9 cellular contexts compared by ENCODE assay signal in genomic region chr22:19719488-19720021, GRCh38. TPM values are rescaled to one million over a fixed set of nuclear protein-coding genes. Genes with fewer than 3 reads are reported as not detected.
DNase-seq lines count a peak whose midpoint lies in the region; ATAC-seq and TF ChIP-seq lines count a peak whose summit lies in the region.
"Had no signal": no experiment of that assay in that cellular context is flagged by ENCODE, and none has a peak within 500 bp of the region (broad histone marks: within the 10 kb centered on the region; RNA-seq: fewer than 3 reads in every experiment).

No MANE protein-coding gene starts in this region.

- H2AFZ ChIP-seq in PC-3 (ENCODE audit: low read length) (no peak overlapping the region), trophoblast cell (ENCODE audit: insufficient read depth, low read length, poor library complexity) (no peak overlapping the region)

- POLR2A ChIA-PET in Caco-2 (lab: Charles Lee) (no interaction called here), PC-3 (lab: Charles Lee; ENCODE audit: unreplicated experiment) (no interaction called here)

- H2BK12ac ChIP-seq in trophoblast cell (ENCODE audit: low read length) = no peak overlapping the region

- no peaks in the 10 kb centered on the region for H3F3A ChIP-seq in PC-3 (ENCODE audit: low read length, unreplicated experiment)

- H3K14ac ChIP-seq in trophoblast cell (ENCODE audit: low read length) = no peak overlapping the region

- H3K4me1 ChIP-seq in Caco-2 = peaks cover 7% of the 10 kb centered on the region
- H3K4me1 ChIP-seq in PC-3 (ENCODE audit: insufficient read depth, low read length) = no peaks in the 10 kb centered on the region
- H3K4me1 ChIP-seq in endodermal cell (ENCODE audit: control insufficient read depth, insufficient read depth, low read length) = no peaks in the 10 kb centered on the region
- peaks cover 24 to 26% of the 10 kb centered on the region in 2 experiments for H3K4me1 ChIP-seq in trophoblast cell (ENCODE audit: control insufficient read depth in 1 of 2, insufficient read depth in 2 of 2, low read length in 2 of 2)

- no peak overlapping the region for H4K8ac ChIP-seq in trophoblast cell (ENCODE audit: low read depth, low read length)

- H3K27ac Mint-ChIP-seq in Caco-2 (ENCODE audit: unreplicated experiment) (no peak overlapping the region), endodermal cell (no peak overlapping the region)

- no peak overlapping the region for H3K27ac ChIP-seq in PC-3 (ENCODE audit: low read length)
- no peak overlapping the region for H3K27ac ChIP-seq in endodermal cell (ENCODE audit: low read depth, low read length)
- H3K27ac ChIP-seq in trophoblast cell (ENCODE audit: low read depth, low read length) = no peak overlapping the region

- H3K79me2 ChIP-seq in PC-3 (ENCODE audit: low read length) (no peaks in the 10 kb centered on the region), trophoblast cell (ENCODE audit: control insufficient read depth, insufficient read depth, low read length, poor library complexity) (no peaks in the 10 kb centered on the region)

- no peak overlapping the region for H2BK5ac ChIP-seq in trophoblast cell (ENCODE audit: low read depth, low read length, poor library complexity)

- H3K9me3 Mint-ChIP-seq in Caco-2 (ENCODE audit: unreplicated experiment) (no peaks in the 10 kb centered on the region), endodermal cell (no peaks in the 10 kb centered on the region)

- H2AK5ac ChIP-seq in trophoblast cell (ENCODE audit: low read length) = no peak overlapping the region

- H3K36me3 Mint-ChIP-seq in Caco-2 (ENCODE audit: insufficient read depth, unreplicated experiment) = no peaks in the 10 kb centered on the region
- H3K36me3 Mint-ChIP-seq in endodermal cell (ENCODE audit: low read depth) = peaks cover 12% of the 10 kb centered on the region

- no peak overlapping the region for H3K23ac ChIP-seq in trophoblast cell (ENCODE audit: low read length)

- TF ChIP-seq CTCF in Caco-2 (IDR thresholded peaks at IDR 0.05; ENCODE audit: insufficient read depth in 1 of 2, low read depth in 1 of 2, low read length in 1 of 2, severe bottlenecking in 1 of 2, unreplicated experiment in 1 of 2) = no peak
- TF ChIP-seq CTCF in PC-3 (conservative IDR thresholded peaks at IDR 0.05; ENCODE audit: low read depth, low read length) = no peak
- no peak for TF ChIP-seq CTCF in endodermal cell (conservative IDR thresholded peaks at IDR 0.05)
- no peak for TF ChIP-seq CTCF in GM20000 (IDR thresholded peaks at IDR 0.05; ENCODE audit: extremely low read depth, missing control alignments)

- no peak overlapping the region for H3K18ac ChIP-seq in trophoblast cell (ENCODE audit: low read length)

- no peaks in the 10 kb centered on the region; the same call in 1 of the 2 replicates for H3K27me3 ChIP-seq in Caco-2 (replicated peaks; ENCODE audit: control insufficient read depth, insufficient read depth, low read length)
- no peaks in the 10 kb centered on the region for H3K27me3 ChIP-seq in PC-3 (ENCODE audit: low read length)
- H3K27me3 ChIP-seq in endodermal cell (ENCODE audit: control insufficient read depth, insufficient read depth, low read length, poor library complexity, severe bottlenecking) = peaks cover 93% of the 10 kb centered on the region
- H3K27me3 ChIP-seq in trophoblast cell (ENCODE audit: insufficient read depth, low read length) = peaks cover 80% of the 10 kb centered on the region

- peaks cover under 1% of the 10 kb centered on the region for H3K27me3 Mint-ChIP-seq in Caco-2 (ENCODE audit: insufficient read depth, unreplicated experiment)
- peaks cover 65% of the 10 kb centered on the region for H3K27me3 Mint-ChIP-seq in endodermal cell (ENCODE audit: insufficient read depth)

- no peak overlapping the region for H4K91ac ChIP-seq in trophoblast cell (ENCODE audit: low read depth, low read length)

- CTCF ChIA-PET in Caco-2 (lab: Charles Lee) (interaction anchor here (0.9 kb wide), 1 partner anchor 234 kb away, joined by 3 read pairs; no protein-coding TSS in a partner anchor), PC-3 (lab: Charles Lee) (no interaction called here)

- H4K20me1 ChIP-seq in PC-3 (ENCODE audit: low read length) = no peaks in the 10 kb centered on the region

- H3K79me1 ChIP-seq in trophoblast cell (ENCODE audit: low read length) = no peaks in the 10 kb centered on the region

- no peak overlapping the region for H4K12ac ChIP-seq in trophoblast cell (ENCODE audit: low read depth, low read length)

- BruUV-seq in Caco-2 (replicated peaks; lab: Mats Ljungman, UMichigan) = no TSS peak
- TSS peak; percentile 8 for BruUV-seq in PC-3 (replicated peaks; lab: Mats Ljungman, UMichigan)

- ATAC-seq in PC-3 (no peak), GM21786 (IDR thresholded peaks at IDR 0.05; ENCODE audit: unreplicated experiment) (no peak)

- no peak overlapping the region for H3K4ac ChIP-seq in trophoblast cell (ENCODE audit: low read depth, low read length)

- 87 to 89% methylated on average over 8 to 12 of the region's 12 CpGs for WGBS in endodermal cell (ENCODE audit: insufficient coverage in 1 of 2, insufficient read length in 1 of 2), 2 experiments
- WGBS in trophoblast cell (ENCODE audit: extremely low coverage, insufficient coverage, insufficient read length) = no CpG with 5 or more reads among the region's 12 CpGs

- intact Hi-C loops in Caco-2 (cut with micrococcal nuclease; ENCODE audit: unreplicated experiment) (loop anchor here (5.0 to 10.0 kb wide), 2 partner anchors 37 to 85 kb away; no protein-coding TSS in a partner anchor), PC-3 (cut with micrococcal nuclease) (loop anchor here (10.0 kb wide), 1 partner anchor 225 kb away; no protein-coding TSS in a partner anchor)

- peak overlapping the region; percentile 57 for H3K4me3 Mint-ChIP-seq in Caco-2 (ENCODE audit: unreplicated experiment)
- H3K4me3 Mint-ChIP-seq in endodermal cell = peak overlapping the region; percentile 32

- DNase-seq in Caco-2 (no peak), PC-3 (no peak), endodermal cell (no peak), skeletal muscle cell (ENCODE audit: low read depth) (no peak), trophoblast cell (no peak), GM20000 (ENCODE audit: low spot score) (no peak)
- DNase-seq: amygdala, spleen had no signal

- H3K9me2 ChIP-seq in PC-3 (replicated peaks; ENCODE audit: low read length) = no peaks in the 10 kb centered on the region

- H3K9ac ChIP-seq in PC-3 (ENCODE audit: low read length) = no peak overlapping the region
- no peak overlapping the region for H3K9ac ChIP-seq in endodermal cell (ENCODE audit: extremely low read depth, low read length, poor library complexity, severe bottlenecking)
- no peak overlapping the region for H3K9ac ChIP-seq in trophoblast cell (ENCODE audit: low read length)

- H3K9me3 ChIP-seq in Caco-2 (no peaks in the 10 kb centered on the region), PC-3 (ENCODE audit: low read length) (no peaks in the 10 kb centered on the region), endodermal cell (ENCODE audit: control insufficient read depth, low read length) (no peaks in the 10 kb centered on the region), trophoblast cell (ENCODE audit: insufficient read depth, low read depth, low read length) (peaks cover 31% of the 10 kb centered on the region)
- H3K9me3 ChIP-seq: spleen had no signal

- no peak overlapping the region for H3K4me2 ChIP-seq in PC-3 (ENCODE audit: low read length)
- no peak overlapping the region for H3K4me2 ChIP-seq in trophoblast cell (ENCODE audit: low read length)

- H3K4me1 Mint-ChIP-seq in Caco-2 (ENCODE audit: low read depth, unreplicated experiment) (no peaks in the 10 kb centered on the region), endodermal cell (peaks cover 5% of the 10 kb centered on the region)

- H3K4me3 ChIP-seq in Caco-2 (ENCODE audit: low read depth, low read length) = no peak overlapping the region
- H3K4me3 ChIP-seq in PC-3 (ENCODE audit: low read length) = no peak overlapping the region
- no peak overlapping the region for H3K4me3 ChIP-seq in endodermal cell (ENCODE audit: low read length)
- H3K4me3 ChIP-seq in skeletal muscle cell (ENCODE audit: low read depth, low read length) = peak overlapping the region; percentile 71
- H3K4me3 ChIP-seq in trophoblast cell (ENCODE audit: low read depth, low read length) = no peak overlapping the region

- H3K36me3 ChIP-seq in Caco-2 (ENCODE audit: control insufficient read depth, insufficient read depth, low read length) (no peaks in the 10 kb centered on the region), PC-3 (ENCODE audit: low read depth, low read length) (no peaks in the 10 kb centered on the region), endodermal cell (ENCODE audit: control insufficient read depth, insufficient read depth, low read length) (no peaks in the 10 kb centered on the region), trophoblast cell (ENCODE audit: control insufficient read depth in 1 of 2, insufficient read depth in 2 of 2, low read length in 2 of 2) (no peaks in the 10 kb centered on the region)

- no peak overlapping the region for H2BK120ac ChIP-seq in trophoblast cell (ENCODE audit: insufficient read depth, low read length, poor library complexity)

RNA-seq across cellular contexts. Expression of gene GP1BB, which starts 3.8 kb away (rescaled TPM):
- total RNA-seq in Caco-2 (2022) (0.39 and 1.0 TPM in 2 replicates), PC-3 (2014; rRNA removed) (0.80 and 5.9 TPM in 2 replicates), endodermal cell (under 1 TPM; 0.48 to 0.62 TPM)
- polyA plus RNA-seq in endodermal cell (2013, experiment 1 of 2) = 4.2 TPM
- 5.0 TPM for polyA plus RNA-seq in endodermal cell (2013, experiment 2 of 2)
- 0.05 TPM in 1 of 2 replicates, not detected in the other for polyA plus RNA-seq in trophoblast cell (2013)

RNA-seq across cellular contexts. Expression of gene SEPTIN5, which starts 5.3 kb away (rescaled TPM):
- total RNA-seq in Caco-2 (2022) (1.00 and 1.3 TPM in 2 replicates), PC-3 (2014; rRNA removed) (26.3 and 27.5 TPM in 2 replicates), endodermal cell (10 to 100 TPM in 1 of 2 donors, 1 to 10 TPM in 1; 9.8 to 20.0 TPM)
- polyA plus RNA-seq in endodermal cell (2013, experiment 1 of 2) = 45.2 TPM
- 45.0 TPM for polyA plus RNA-seq in endodermal cell (2013, experiment 2 of 2)
- 1.5 TPM in 2 replicates for polyA plus RNA-seq in trophoblast cell (2013)

RNA-seq across cellular contexts. Expression of gene TBX1, which starts 41.0 kb away (rescaled TPM):
- total RNA-seq in Caco-2 (2022) (4.2 and 5.3 TPM in 2 replicates), PC-3 (2014; rRNA removed) (15.9 and 18.6 TPM in 2 replicates), endodermal cell (1 to 10 TPM in 1 of 2 donors, not detected in 1; 1.3 TPM)
- 0.75 TPM for polyA plus RNA-seq in endodermal cell (2013, experiment 1 of 2)
- 1.2 TPM for polyA plus RNA-seq in endodermal cell (2013, experiment 2 of 2)
- 6.7 and 6.8 TPM in 2 replicates for polyA plus RNA-seq in trophoblast cell (2013)
